ENCODE assay signal across 8 cellular contexts in genomic region chr13:99307648-99308339, GRCh38. TPM values are rescaled to one million over a fixed set of nuclear protein-coding genes. Genes with fewer than 3 reads are reported as not detected.
DNase-seq lines count a peak whose midpoint lies in the region; ATAC-seq and TF ChIP-seq lines count a peak whose summit lies in the region.

No MANE protein-coding gene starts in this region.

- H3K27me3 ChIP-seq in AG04450 (ENCODE audit: control insufficient read depth, insufficient read depth, low read length) (no peaks in the 10 kb centered on the region), left ventricle myocardium inferior (ENCODE audit: low read depth) (no peaks in the 10 kb centered on the region)

- CTCF ChIA-PET in AG04450 (lab: Charles Lee) = interaction anchor here (0.7 to 1.8 kb wide), 5 partner anchors 39 to 129 kb away, joined by 3 to 7 read pairs (median 4); no protein-coding TSS in a partner anchor

- H3K9me3 ChIP-seq in AG04450 (ENCODE audit: control insufficient read depth, insufficient read depth, low read length) = no peaks in the 10 kb centered on the region
- no peaks in the 10 kb centered on the region for H3K9me3 ChIP-seq in left ventricle myocardium inferior (replicated peaks)

- H3K4me3 ChIP-seq in AG04450 (ENCODE audit: low read depth, low read length) (no peak overlapping the region), NB4 (ENCODE audit: low read depth, low read length) (no peak overlapping the region), left ventricle myocardium inferior (no peak overlapping the region)

- no peak for TF ChIP-seq POLR2A in NB4 (IDR thresholded peaks at IDR 0.05; ENCODE audit: extremely low read depth, insufficient read length)

- ATAC-seq in GM21423 (IDR thresholded peaks at IDR 0.05; ENCODE audit: unreplicated experiment) = peak; percentile 45

- H3K4me1 ChIP-seq in left ventricle myocardium inferior = peaks cover 28% of the 10 kb centered on the region

- intact Hi-C loops in left ventricle myocardium inferior (cut with micrococcal nuclease) = no loop called here

- POLR2A ChIA-PET in AG04450 (lab: Yijun Ruan, JAX) = interaction anchor here (1.1 kb wide), 1 partner anchor 107 kb away, joined by 3 read pairs; the partner anchor contains the start of gene UBAC2

- H3K27ac ChIP-seq in AG04450 (ENCODE audit: low read depth, low read length) (peak overlapping the region; percentile 65), left ventricle myocardium inferior (replicated peaks) (peak overlapping the region; percentile 25)

- H3K36me3 ChIP-seq in left ventricle myocardium inferior = peaks cover 2% of the 10 kb centered on the region

- no peak for DNase-seq in AG04450 (ENCODE audit: low read depth, low spot score)
- peak; percentile 68 for DNase-seq in NB4 (ENCODE audit: low read depth)
- peak; percentile 84 for DNase-seq in activated T-cell treated with anti-CD3 and anti-CD28 coated beads, Interleukin-2, amount 50 U/mL, for 48 hours
- DNase-seq in left ventricle myocardium inferior = no peak
- peak; percentile 60 to 71 for DNase-seq in stimulated activated CD4-positive, alpha-beta T cell treated with anti-CD3 and anti-CD28 coated beads, Interleukin-2, amount 100 ng/mL, for 48 hours
- DNase-seq in SKM-1 (lab: John Stamatoyannopoulos, UW; ENCODE audit: unreplicated experiment) = no peak
- DNase-seq in DMS 273 treated with DMSO at 0.1 percent for 48 hours (lab: John Stamatoyannopoulos, UW) = no peak

- TF ChIP-seq CTCF in AG04450 (IDR thresholded peaks at IDR 0.05; ENCODE audit: low read depth, low read length) (no peak), NB4 (IDR thresholded peaks at IDR 0.05; ENCODE audit: low read depth, low read length) (no peak), left ventricle myocardium inferior (IDR thresholded peaks at IDR 0.05; ENCODE audit: borderline replicate concordance) (no peak)

RNA-seq across cellular contexts. Expression of gene GPR183, which starts 0.6 kb away (rescaled TPM):
- 0.06 TPM in 1 of 2 replicates, not detected in the other for polyA plus RNA-seq in AG04450 (2011; rRNA removed)
- not detected in 2 replicates for polyA minus RNA-seq in AG04450 (2011; rRNA and poly(A)+ RNA removed)
- 1.7 TPM for total RNA-seq in left ventricle myocardium inferior

RNA-seq across cellular contexts. Expression of gene GPR18, which starts 49.6 kb away (rescaled TPM):
- polyA plus RNA-seq in AG04450 (2011; rRNA removed) = not detected in 2 replicates
- polyA minus RNA-seq in AG04450 (2011; rRNA and poly(A)+ RNA removed) = not detected in 2 replicates
- total RNA-seq in left ventricle myocardium inferior = not detected

Comparison
In these comparisons a context has a peak if more than half of its experiments do, and no peak if none do; other contexts are left out.
1. DNase-seq: peak in NB4 (single experiment), activated T-cell treated with anti-CD3 and anti-CD28 coated beads, Interleukin-2, amount 50 U/mL, for 48 hours (2 of 2) and stimulated activated CD4-positive, alpha-beta T cell treated with anti-CD3 and anti-CD28 coated beads, Interleukin-2, amount 100 ng/mL, for 48 hours (2 of 2); none in AG04450 (single experiment), left ventricle myocardium inferior (single experiment), SKM-1 (single experiment) and DMS 273 treated with DMSO at 0.1 percent for 48 hours (single experiment).